In genomic region chr16:85554114-85554790, GRCh38 we compare ENCODE assay signal across 8 cellular contexts. TPM values are rescaled to one million over a fixed set of nuclear protein-coding genes. Genes with fewer than 3 reads are reported as not detected.
DNase-seq lines count a peak whose midpoint lies in the region; ATAC-seq and TF ChIP-seq lines count a peak whose summit lies in the region.

No MANE protein-coding gene starts in this region.

- H3K36me3 Mint-ChIP-seq in CD4-positive, alpha-beta memory T cell = peaks cover 0 to 17% of the 10 kb centered on the region in 2 donors

- peak overlapping the region; percentile 65 to 76 for H3K4me3 ChIP-seq in CD4-positive, alpha-beta memory T cell (ENCODE audit: low read length in 2 of 2)
- peak overlapping the region; percentile 83 to 86 for H3K4me3 ChIP-seq in neutrophil (ENCODE audit: low read depth in 1 of 2, low read length in 1 of 2)
- H3K4me3 ChIP-seq in suprapubic skin = peak overlapping the region; percentile 80

- peak; percentile 74 to 89 (median 75) for DNase-seq in CD4-positive, alpha-beta memory T cell
- DNase-seq in HK-2 (ENCODE audit: unreplicated experiment) (peak; percentile 58), RWPE1 (ENCODE audit: low spot score) (peak; percentile 81), foreskin keratinocyte (peak; percentile 48 to 70), suprapubic skin (ENCODE audit: low spot score in 2 of 2) (peak in 1 of 2 donors; percentile 86)
- DNase-seq in activated effector memory CD4-positive, alpha-beta T cell treated with Interleukin-2 at 50 U/mL for 16 hours = peak; percentile 53

- POLR2A ChIA-PET in CD4-positive, alpha-beta memory T cell (lab: Charles Lee; ENCODE audit: partially characterized antibody) = interaction anchor here (0.5 to 3.6 kb wide), 17 partner anchors 10 to 1438 kb away, joined by 3 to 51 read pairs (median 4); partner anchors contain the start of genes GSE1 and MBTPS1
- POLR2A ChIA-PET in RWPE1 (lab: Yijun Ruan, JAX; ENCODE audit: low non-redundant PET) = interaction anchor here (0.6 kb wide), 2 partner anchors 28 to 235 kb away, joined by 3 to 5 read pairs; no protein-coding TSS in a partner anchor

- peak; percentile 55 for ATAC-seq in GM19372 (IDR thresholded peaks at IDR 0.05; ENCODE audit: low read depth, unreplicated experiment)
- peak; percentile 39 for ATAC-seq in foreskin keratinocyte

- H3K27me3 Mint-ChIP-seq in CD4-positive, alpha-beta memory T cell = peaks cover 0 to 1% of the 10 kb centered on the region in 2 donors

- peak overlapping the region; percentile 61 for H3K27ac ChIP-seq in CD4-positive, alpha-beta memory T cell (ENCODE audit: low read depth, low read length)
- H3K27ac ChIP-seq in RWPE1 (peak overlapping the region; percentile 99), foreskin keratinocyte (no peak overlapping the region), neutrophil (peak overlapping the region; percentile 86), suprapubic skin (peak overlapping the region; percentile 85)

- H3K9me3 ChIP-seq in CD4-positive, alpha-beta memory T cell (ENCODE audit: control insufficient read depth in 1 of 2, low read length in 2 of 2) = no peaks in the 10 kb centered on the region
- H3K9me3 ChIP-seq in neutrophil = no peaks in the 10 kb centered on the region
- H3K9me3 ChIP-seq in suprapubic skin = no peaks in the 10 kb centered on the region

- intact Hi-C loops in CD4-positive, alpha-beta memory T cell (cut with micrococcal nuclease) = loop anchor here (2.0 to 10.0 kb wide), 2 partner anchors 17 to 529 kb away; partner anchors contain the start of gene KIAA0513

- TF ChIP-seq CTCF in RWPE1 (conservative IDR thresholded peaks at IDR 0.05; ENCODE audit: low read depth) = no peak
- no peak for TF ChIP-seq CTCF in foreskin keratinocyte (conservative IDR thresholded peaks at IDR 0.05)
- TF ChIP-seq CTCF in neutrophil (IDR thresholded peaks at IDR 0.05) = no peak
- TF ChIP-seq CTCF in suprapubic skin (IDR thresholded peaks at IDR 0.05) = no peak

- H3K27ac Mint-ChIP-seq in CD4-positive, alpha-beta memory T cell = peak overlapping the region; percentile 90 to 98 (median 96)

- peak overlapping the region; percentile 88 to 99 (median 94) for H3K4me3 Mint-ChIP-seq in CD4-positive, alpha-beta memory T cell

- under 1% methylated on average over 32 of the region's 35 CpGs for WGBS in suprapubic skin

- no peaks in the 10 kb centered on the region for H3K27me3 ChIP-seq in CD4-positive, alpha-beta memory T cell (ENCODE audit: insufficient read depth, low read length)
- H3K27me3 ChIP-seq in foreskin keratinocyte (no peaks in the 10 kb centered on the region), neutrophil (no peaks in the 10 kb centered on the region), suprapubic skin (no peaks in the 10 kb centered on the region)

- no peaks in the 10 kb centered on the region for H3K36me3 ChIP-seq in CD4-positive, alpha-beta memory T cell (ENCODE audit: insufficient read depth, low read length)
- no peaks in the 10 kb centered on the region for H3K36me3 ChIP-seq in neutrophil
- H3K36me3 ChIP-seq in suprapubic skin = no peaks in the 10 kb centered on the region

- TF ChIP-seq POLR2A in suprapubic skin (IDR thresholded peaks at IDR 0.05) = no peak

- H3K9me3 Mint-ChIP-seq in CD4-positive, alpha-beta memory T cell = peaks cover 0 to 1% (median 0%) of the 10 kb centered on the region in 8 donors

- H3K4me1 Mint-ChIP-seq in CD4-positive, alpha-beta memory T cell = peaks cover 17 to 43% (median 31%) of the 10 kb centered on the region in 4 donors

- CTCF ChIA-PET in CD4-positive, alpha-beta memory T cell (lab: Charles Lee; ENCODE audit: partially characterized antibody) = interaction anchor here (0.9 to 5.3 kb wide), 12 partner anchors 9 to 135 kb away, joined by 3 to 23 read pairs (median 4); partner anchors contain the start of gene GSE1
- CTCF ChIA-PET in RWPE1 (lab: Yijun Ruan, JAX) = interaction anchor here (0.6 to 2.4 kb wide), 8 partner anchors 9 to 194 kb away, joined by 3 to 9 read pairs (median 3); no protein-coding TSS in a partner anchor

- no peak for TF ChIP-seq EP300 in suprapubic skin (IDR thresholded peaks at IDR 0.05)

- H3K4me1 ChIP-seq in CD4-positive, alpha-beta memory T cell (ENCODE audit: insufficient read depth, low read length) = peaks cover 20% of the 10 kb centered on the region
- H3K4me1 ChIP-seq in foreskin keratinocyte (peaks cover 16% of the 10 kb centered on the region), neutrophil (ENCODE audit: control insufficient read depth in 1 of 2, insufficient read depth in 1 of 2, low read depth in 1 of 2, low read length in 1 of 2) (peaks cover 25 to 32% of the 10 kb centered on the region in 2 experiments), suprapubic skin (peaks cover 76% of the 10 kb centered on the region)

RNA-seq across cellular contexts. Expression of gene GSE1, which starts 58.9 kb away (rescaled TPM):
- 10 to 100 TPM; 24.1 to 25.0 TPM for total RNA-seq in CD4-positive, alpha-beta memory T cell
- 1 to 10 TPM in 1 of 2 donors, under 1 TPM in 1; 0.23 to 2.1 TPM for polyA plus RNA-seq in CD4-positive, alpha-beta memory T cell
- total RNA-seq in foreskin keratinocyte (5.9 and 8.2 TPM in 2 replicates), suprapubic skin (100 to 1,000 TPM in 2 of 4 donors, 10 to 100 TPM in 2; 46.7 to 144 (median 96.9) TPM)
- polyA plus RNA-seq in foreskin keratinocyte = 1.9 and 2.1 TPM in 2 replicates
